21 cellular contexts compared by ENCODE assay signal in the genomic region with DNA sequence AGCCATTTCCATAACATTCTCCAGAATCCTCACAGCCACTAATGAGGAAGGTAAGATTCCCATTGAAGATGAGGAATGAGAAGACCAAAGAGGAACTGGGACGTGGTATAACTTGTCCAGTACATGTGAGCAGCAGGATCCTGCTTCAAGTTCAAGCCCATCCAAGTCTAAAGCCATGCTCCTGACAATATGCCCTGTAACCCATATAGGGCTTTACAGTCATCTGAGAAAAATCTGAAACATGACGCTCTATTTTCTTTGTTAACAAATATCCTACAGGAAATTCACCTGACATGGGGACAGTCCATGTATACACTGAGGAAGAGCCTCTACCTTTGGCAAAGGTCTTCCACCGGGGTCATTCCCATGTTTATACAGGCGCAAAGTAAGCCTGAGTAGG. TPM values are rescaled to one million over a fixed set of nuclear protein-coding genes. Genes with fewer than 3 reads are reported as not detected.
DNase-seq lines count a peak whose midpoint lies in the region; ATAC-seq, FAIRE-seq and TF ChIP-seq lines count a peak whose summit lies in the region.
"Had no signal": no experiment of that assay in that cellular context is flagged by ENCODE, and none has a peak within 500 bp of the region (broad histone marks: within the 10 kb centered on the region; RNA-seq: fewer than 3 reads in every experiment).

No MANE protein-coding gene starts in this region.

- no peak for TF ChIP-seq CTCF in mammary epithelial cell (conservative IDR thresholded peaks at IDR 0.05 in 1 of 2, IDR thresholded peaks at IDR 0.05 in 1 of 2; ENCODE audit: extremely low read depth in 1 of 2, insufficient read depth in 1 of 2, low read depth in 1 of 2, low read length in 2 of 2)
- TF ChIP-seq CTCF in breast epithelium (IDR thresholded peaks at IDR 0.05), result no peak
- no peak for TF ChIP-seq CTCF in RWPE1 (conservative IDR thresholded peaks at IDR 0.05; ENCODE audit: low read depth)
- no peak for TF ChIP-seq CTCF in HepG2 (CRISPR knock-in tag; IDR thresholded peaks at IDR 0.05)

- no peak for FAIRE-seq in HepG2 (lab: Jason Lieb, UNC)
- FAIRE-seq: A204.1 had no signal

- 93% methylated on average over 3 of the region's 4 CpGs for WGBS in mammary epithelial cell (ENCODE audit: low coverage, missing lambda C conversion rate)
- 97% methylated on average over 2 of the region's 4 CpGs for WGBS in HepG2 (ENCODE audit: low lambda C conversion rate)
- WGBS in right cardiac atrium, result 95% methylated on average over 4 of the region's 4 CpGs

- no peaks in the 10 kb centered on the region for H4K20me1 ChIP-seq in mammary epithelial cell (ENCODE audit: insufficient read depth, low read length)
- no peaks in the 10 kb centered on the region for H4K20me1 ChIP-seq in HepG2 (ENCODE audit: insufficient read depth, low read length)

- no peaks in the 10 kb centered on the region for H3K36me3 ChIP-seq in mammary epithelial cell (ENCODE audit: insufficient read depth, low read length)
- no peaks in the 10 kb centered on the region for H3K36me3 ChIP-seq in breast epithelium
- 0 out of 5 replicates have a peak, but pooled peaks cover 0 to 5% of the 10 kb centered on the region in 2 experiments for H3K36me3 ChIP-seq in HepG2 (replicated peaks in 1 of 2; ENCODE audit: control insufficient read depth in 1 of 2, insufficient read depth in 2 of 2, low read length in 2 of 2)
- H3K36me3 ChIP-seq: MG63 had no signal

- no peaks in the 10 kb centered on the region for H3K9me3 ChIP-seq in mammary epithelial cell (replicated peaks; ENCODE audit: insufficient read depth, low read length)
- no peaks in the 10 kb centered on the region for H3K9me3 ChIP-seq in breast epithelium
- no peaks in the 10 kb centered on the region for H3K9me3 ChIP-seq in HepG2 (ENCODE audit: low read length)
- no peaks in the 10 kb centered on the region for H3K9me3 ChIP-seq in right cardiac atrium (ENCODE audit: control insufficient read depth, low read length)
- H3K9me3 ChIP-seq: BLaER1 treated with 17β-estradiol and CSF1 and Interleukin-3, amounts not matched to agents 10 nM and 100 nM; MG63 had no signal

- BruUV-seq in mammary epithelial cell (replicated peaks; lab: Mats Ljungman, UMichigan) (no TSS peak), HepG2 (replicated peaks; lab: Mats Ljungman, UMichigan) (no TSS peak)

- no peak overlapping the region for H2AFZ ChIP-seq in mammary epithelial cell (ENCODE audit: low read depth, low read length)
- H2AFZ ChIP-seq in HepG2 (ENCODE audit: low read length), result no peak overlapping the region

- H3K4me3 ChIP-seq in mammary epithelial cell (replicated peaks in 1 of 3; ENCODE audit: insufficient read depth in 1 of 3, low read depth in 2 of 3, low read length in 3 of 3) (no peak overlapping the region), breast epithelium (no peak overlapping the region), HepG2 (replicated peaks in 1 of 3; ENCODE audit: insufficient read depth in 1 of 3, low read depth in 2 of 3, low read length in 3 of 3) (no peak overlapping the region; a peak in 1 of 6 replicates), right cardiac atrium (ENCODE audit: low read length) (no peak overlapping the region)
- H3K4me3 ChIP-seq: BLaER1 treated with 17β-estradiol and CSF1 and Interleukin-3, amounts not matched to agents 10 nM and 100 nM; MG63 had no signal

- no peak for TF ChIP-seq RAD21 in HepG2 (CRISPR knock-in tag; IDR thresholded peaks at IDR 0.05)

- peak; percentile 28 for DNase-seq in mammary epithelial cell
- DNase-seq in breast epithelium (ENCODE audit: low spot score in 2 of 2), result no peak
- peak; percentile 31 for DNase-seq in RWPE1 (ENCODE audit: low spot score)
- DNase-seq in HepG2 (ENCODE audit: low spot score), result no peak
- DNase-seq in UCSD-AML1 (lab: John Stamatoyannopoulos, UW; ENCODE audit: unreplicated experiment), result no peak
- DNase-seq in DMS153 treated with DMSO at 0.1 percent for 48 hours (lab: John Stamatoyannopoulos, UW; ENCODE audit: unreplicated experiment), result no peak
- DNase-seq in activated effector memory CD4-positive, alpha-beta T cell treated with anti-CD3 and anti-CD28 coated beads, Interleukin-2, amount 50 U/mL, for 16 hours, result no peak
- no peak for DNase-seq in right cardiac atrium
- DNase-seq: DND-41, H7, HFFc6, IMR-90, MG63, NCI-H1048, NCI-H1436 treated with DMSO at 0.1 percent for 48 hours, NCI-H2029, NCI-H526 had no signal

- intact Hi-C loops in mammary epithelial cell (cut with micrococcal nuclease) (no loop called here), breast epithelium (cut with DNase I; ENCODE audit: low total_unique reads) (no loop called here), HepG2 (cut with micrococcal nuclease; ENCODE audit: unreplicated experiment) (no loop called here), right cardiac atrium (cut with DNase I) (loop anchor here in 1 of 4 donors (5.0 kb wide), 1 partner anchor 40 kb away; no protein-coding TSS in a partner anchor)

- H3K79me2 ChIP-seq in mammary epithelial cell (ENCODE audit: insufficient read depth, low read length), result peaks cover 18% of the 10 kb centered on the region
- H3K79me2 ChIP-seq in HepG2 (ENCODE audit: insufficient read depth, low read length), result peaks cover 25% of the 10 kb centered on the region

- no peak for TF ChIP-seq POLR2A in breast epithelium (IDR thresholded peaks at IDR 0.05)
- TF ChIP-seq POLR2A in HepG2 (IDR thresholded peaks at IDR 0.05; ENCODE audit: insufficient read depth in 1 of 2, low read depth in 2 of 2, low read length in 2 of 2), result no peak

- in situ Hi-C loops in mammary epithelial cell (cut with MboI; ENCODE audit: low sequenced_read_pairs in 2 of 2) (no loop called here), HepG2 (cut with HindIII; ENCODE audit: extremely low pct_ligation_motif_present, low pct_unique_long_range_greater_than_20kb) (no loop called here)

- no peak overlapping the region for H3K27ac ChIP-seq in mammary epithelial cell (ENCODE audit: insufficient read depth, low read depth, low read length)
- H3K27ac ChIP-seq in breast epithelium, result no peak overlapping the region
- H3K27ac ChIP-seq in RWPE1, result peak overlapping the region; percentile 35
- no peak overlapping the region for H3K27ac ChIP-seq in HepG2 (ENCODE audit: extremely low read length, insufficient read depth, low read length)
- no peak overlapping the region for H3K27ac ChIP-seq in right cardiac atrium (ENCODE audit: low read length)
- H3K27ac ChIP-seq: BLaER1 treated with 17β-estradiol and CSF1 and Interleukin-3, amounts not matched to agents 10 nM and 100 nM had no signal

- CTCF ChIA-PET in mammary epithelial cell (lab: Charles Lee; ENCODE audit: low non-redundant PET) (no interaction called here), RWPE1 (lab: Yijun Ruan, JAX) (interaction anchor here (0.6 to 0.7 kb wide), 2 partner anchors 34 to 113 kb away, joined by 3 read pairs; no protein-coding TSS in a partner anchor), HepG2 (lab: Yijun Ruan, JAX; ENCODE audit: low intra/inter-chr PET ratio, low total read pairs) (no interaction called here)

- dilution Hi-C loops in mammary epithelial cell (cut with HindIII; ENCODE audit: low sequenced_read_pairs), result no loop called here

- TF ChIP-seq EP300 in HepG2 (IDR thresholded peaks at IDR 0.05; ENCODE audit: low read depth in 2 of 2, low read length in 2 of 2), result no peak
- TF ChIP-seq EP300 in HepG2 (CRISPR knock-in tag; IDR thresholded peaks at IDR 0.05; ENCODE audit: borderline replicate concordance), result no peak

- H3K27me3 ChIP-seq in mammary epithelial cell (ENCODE audit: insufficient read depth, low read length) (no peaks in the 10 kb centered on the region), breast epithelium (no peaks in the 10 kb centered on the region), HepG2 (ENCODE audit: control insufficient read depth in 1 of 2, insufficient read depth in 2 of 2, low read length in 2 of 2) (no peaks in the 10 kb centered on the region; a peak in 1 of 5 replicates), right cardiac atrium (ENCODE audit: control insufficient read depth, insufficient read depth) (no peaks in the 10 kb centered on the region)
- H3K27me3 ChIP-seq: BLaER1 treated with 17β-estradiol and CSF1 and Interleukin-3, amounts not matched to agents 10 nM and 100 nM; MG63 had no signal

- POLR2A ChIA-PET in RWPE1 (lab: Yijun Ruan, JAX; ENCODE audit: low non-redundant PET) (no interaction called here), HepG2 (lab: Yijun Ruan, JAX) (no interaction called here)

- H3K4me1 ChIP-seq in mammary epithelial cell (ENCODE audit: insufficient read depth, low read length) (peaks cover 8% of the 10 kb centered on the region), breast epithelium (no peaks in the 10 kb centered on the region), HepG2 (ENCODE audit: insufficient read depth, low read length) (peaks cover 30% of the 10 kb centered on the region), right cardiac atrium (ENCODE audit: control insufficient read depth, insufficient read depth, low read length) (no peaks in the 10 kb centered on the region)

- peak overlapping the region; percentile 13 for H3K4me2 ChIP-seq in mammary epithelial cell (ENCODE audit: insufficient read depth, low read depth, low read length)
- peak overlapping the region; percentile 85 for H3K4me2 ChIP-seq in HepG2 (ENCODE audit: low read depth, low read length)

- no peak overlapping the region for H3K9ac ChIP-seq in mammary epithelial cell (ENCODE audit: insufficient read depth, low read length)
- H3K9ac ChIP-seq in HepG2 (ENCODE audit: insufficient read depth, low read depth, low read length), result no peak overlapping the region

- ATAC-seq in HepG2, result no peak
- ATAC-seq in right cardiac atrium, result no peak
- ATAC-seq: Panc1, Right ventricle myocardium inferior had no signal

RNA-seq across cellular contexts. Expression of a gene that starts 3.1 kb away (rescaled TPM):
- total RNA-seq in mammary epithelial cell (10 to 100 TPM; 24.5 to 25.0 TPM), breast epithelium (10 to 100 TPM; 11.2 to 33.5 (median 21.0) TPM), HepG2 (2016; rRNA removed; fragmentation: Illumina TruSeq; extraction: Trizol) (22.4 and 37.8 TPM in 2 replicates), right cardiac atrium (10 to 100 TPM; 19.0 to 29.9 (median 23.6) TPM)
- polyA plus RNA-seq in mammary epithelial cell (12.6 TPM), HepG2 (2011; rRNA removed) (7.6 and 12.9 TPM in 2 replicates), right cardiac atrium (19.2 TPM)
- polyA minus RNA-seq in mammary epithelial cell, result 0.57 TPM
- total RNA-seq in HepG2 (2016; cell fraction: cytosol; rRNA removed; fragmentation: Illumina TruSeq; extraction: Trizol; ENCODE audit: low read depth), result 2.9 and 3.8 TPM in 2 replicates
- total RNA-seq in HepG2 (2016; cell fraction: insoluble cytoplasmic fraction; rRNA removed; fragmentation: Illumina TruSeq; extraction: Trizol), result 24.5 and 40.5 TPM in 2 replicates
- total RNA-seq in HepG2 (2016; cell fraction: membrane; rRNA removed; fragmentation: Illumina TruSeq; extraction: Trizol), result 4.5 and 7.5 TPM in 2 replicates
- 15.4 and 16.8 TPM in 2 replicates for total RNA-seq in HepG2 (2016; cell fraction: nucleus; rRNA removed; fragmentation: Illumina TruSeq; extraction: Trizol)
- 8.2 and 8.8 TPM in 2 replicates for polyA plus RNA-seq in HepG2 (2011; cell fraction: cytosol; rRNA removed)
- polyA plus RNA-seq in HepG2 (2011; cell fraction: nucleus; rRNA removed), result 7.1 and 8.9 TPM in 2 replicates
- polyA plus RNA-seq in HepG2 (2012), result 11.1 and 26.5 TPM in 2 replicates
- polyA plus RNA-seq in HepG2 (2016; cell fraction: cytosol; fragmentation: Illumina TruSeq; extraction: Trizol; ENCODE audit: low read depth), result 1.9 and 2.1 TPM in 2 replicates
- polyA plus RNA-seq in HepG2 (2016; cell fraction: insoluble cytoplasmic fraction; fragmentation: Illumina TruSeq; extraction: Trizol; ENCODE audit: low read depth), result 27.7 and 30.4 TPM in 2 replicates
- 3.2 and 3.7 TPM in 2 replicates for polyA plus RNA-seq in HepG2 (2016; cell fraction: membrane; fragmentation: Illumina TruSeq; extraction: Trizol; ENCODE audit: low read depth)
- polyA plus RNA-seq in HepG2 (2016; cell fraction: nucleus; fragmentation: Illumina TruSeq; extraction: Trizol; ENCODE audit: insufficient read depth, low read depth), result 13.9 and 18.1 TPM in 2 replicates
- 1.8 and 6.6 TPM in 2 replicates for polyA minus RNA-seq in HepG2 (2011; rRNA and poly(A)+ RNA removed; ENCODE audit: low replicate concordance)
- 4.1 and 7.1 TPM in 2 replicates for polyA minus RNA-seq in HepG2 (2011; cell fraction: cytosol; rRNA and poly(A)+ RNA removed)
- polyA minus RNA-seq in HepG2 (2011; cell fraction: nucleus; rRNA and poly(A)+ RNA removed), result 18.9 and 28.3 TPM in 2 replicates

RNA-seq across cellular contexts. Expression of a gene that starts 54.8 kb away (rescaled TPM):
- 10 to 100 TPM; 18.8 to 30.2 TPM for total RNA-seq in mammary epithelial cell
- 9.1 TPM for polyA plus RNA-seq in mammary epithelial cell
- 16.2 TPM for polyA minus RNA-seq in mammary epithelial cell
- 10 to 100 TPM; 29.2 to 42.4 (median 40.8) TPM for total RNA-seq in breast epithelium
- 24.4 and 35.3 TPM in 2 replicates for total RNA-seq in HepG2 (2016; rRNA removed; fragmentation: Illumina TruSeq; extraction: Trizol)
- 6.4 and 8.3 TPM in 2 replicates for total RNA-seq in HepG2 (2016; cell fraction: cytosol; rRNA removed; fragmentation: Illumina TruSeq; extraction: Trizol; ENCODE audit: low read depth)
- 24.0 and 39.1 TPM in 2 replicates for total RNA-seq in HepG2 (2016; cell fraction: insoluble cytoplasmic fraction; rRNA removed; fragmentation: Illumina TruSeq; extraction: Trizol)
- total RNA-seq in HepG2 (2016; cell fraction: membrane; rRNA removed; fragmentation: Illumina TruSeq; extraction: Trizol), result 17.5 and 20.1 TPM in 2 replicates
- total RNA-seq in HepG2 (2016; cell fraction: nucleus; rRNA removed; fragmentation: Illumina TruSeq; extraction: Trizol), result 25.8 and 34.2 TPM in 2 replicates
- 10.8 and 15.6 TPM in 2 replicates for polyA plus RNA-seq in HepG2 (2011; rRNA removed)
- 5.5 and 9.7 TPM in 2 replicates for polyA plus RNA-seq in HepG2 (2011; cell fraction: cytosol; rRNA removed)
- 3.1 and 4.8 TPM in 2 replicates for polyA plus RNA-seq in HepG2 (2011; cell fraction: nucleus; rRNA removed)
- 8.8 and 14.0 TPM in 2 replicates for polyA plus RNA-seq in HepG2 (2012)
- polyA plus RNA-seq in HepG2 (2016; cell fraction: cytosol; fragmentation: Illumina TruSeq; extraction: Trizol; ENCODE audit: low read depth), result 2.1 and 2.2 TPM in 2 replicates
- polyA plus RNA-seq in HepG2 (2016; cell fraction: insoluble cytoplasmic fraction; fragmentation: Illumina TruSeq; extraction: Trizol; ENCODE audit: low read depth), result 20.4 and 22.1 TPM in 2 replicates
- polyA plus RNA-seq in HepG2 (2016; cell fraction: membrane; fragmentation: Illumina TruSeq; extraction: Trizol; ENCODE audit: low read depth), result 6.4 and 7.6 TPM in 2 replicates
- 12.8 and 14.3 TPM in 2 replicates for polyA plus RNA-seq in HepG2 (2016; cell fraction: nucleus; fragmentation: Illumina TruSeq; extraction: Trizol; ENCODE audit: insufficient read depth, low read depth)
- 7.8 and 20.8 TPM in 2 replicates for polyA minus RNA-seq in HepG2 (2011; rRNA and poly(A)+ RNA removed; ENCODE audit: low replicate concordance)
- 21.3 and 23.3 TPM in 2 replicates for polyA minus RNA-seq in HepG2 (2011; cell fraction: cytosol; rRNA and poly(A)+ RNA removed)
- 37.6 and 42.9 TPM in 2 replicates for polyA minus RNA-seq in HepG2 (2011; cell fraction: nucleus; rRNA and poly(A)+ RNA removed)
- total RNA-seq in right cardiac atrium, result 10 to 100 TPM; 13.8 to 20.1 (median 15.9) TPM
- 6.5 TPM for polyA plus RNA-seq in right cardiac atrium

Comparison
In these comparisons a context has a peak if more than half of its experiments do, and no peak if none do; other contexts are left out.
1. DNase-seq: peak in mammary epithelial cell (single experiment) and RWPE1 (single experiment); none in breast epithelium (0 of 2), HepG2 (single experiment), UCSD-AML1 (single experiment), DMS153 treated with DMSO at 0.1 percent for 48 hours (single experiment), activated effector memory CD4-positive, alpha-beta T cell treated with anti-CD3 and anti-CD28 coated beads, Interleukin-2, amount 50 U/mL, for 16 hours (single experiment) and right cardiac atrium (0 of 3).